In the genomic region with DNA sequence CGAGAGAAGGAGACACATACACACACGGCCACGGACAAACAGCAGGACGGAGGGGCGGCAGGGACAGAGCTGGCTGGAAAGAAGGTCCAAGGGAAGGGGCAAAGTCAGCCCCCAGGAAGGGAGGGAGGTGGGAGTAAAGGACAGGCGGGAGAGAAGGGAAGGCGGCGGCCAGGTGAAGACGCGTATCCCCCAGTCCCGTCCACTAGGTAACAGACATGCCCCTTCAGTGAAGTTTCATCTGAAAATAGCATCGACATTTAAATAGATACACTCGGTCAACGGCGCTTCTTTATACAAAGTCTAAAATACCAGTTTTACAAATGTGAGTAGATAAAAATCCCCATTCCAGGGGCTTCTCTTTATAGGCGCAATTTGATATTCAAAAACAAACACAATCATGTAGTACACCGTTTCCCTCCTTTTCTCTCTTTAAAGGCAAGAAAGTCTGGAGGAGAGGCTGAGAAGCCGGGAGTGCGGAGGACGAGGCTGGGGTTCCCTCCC, we compare ENCODE assay signal across 16 cellular contexts. TPM values are rescaled to one million over a fixed set of nuclear protein-coding genes. Genes with fewer than 3 reads are reported as not detected.
A peak's percentile ranks its signal among the peaks of the same experiment; 100 is the strongest.
DNase-seq lines count a peak whose midpoint lies in the region; ATAC-seq and TF ChIP-seq lines count a peak whose summit lies in the region.
"Had no signal": no experiment of that assay in that cellular context is flagged by ENCODE, and none has a peak within 500 bp of the region (broad histone marks: within the 10 kb centered on the region; RNA-seq: fewer than 3 reads in every experiment).

No MANE protein-coding gene starts in this region.

- TF ChIP-seq POLR2A in heart left ventricle (IDR thresholded peaks at IDR 0.05), result no peak

- DNase-seq in heart left ventricle, result peak in 1 of 5 donors; percentile 56
- no peak for DNase-seq in cardiac septum (ENCODE audit: low spot score)
- DNase-seq in astrocyte of the spinal cord (ENCODE audit: low read depth, low spot score), result no peak
- DNase-seq in lower lobe of right lung, result no peak
- DNase-seq in type B pancreatic cell (ENCODE audit: extremely low spot score, unreplicated experiment), result no peak
- DNase-seq in COLO829 (ENCODE audit: low spot score), result no peak
- no peak for DNase-seq in NCI-H1694 (lab: John Stamatoyannopoulos, UW)
- DNase-seq: activated CD8-positive, alpha-beta memory T cell treated with anti-CD3 and anti-CD28 coated beads, Interleukin-2, amount 10 ng/mL, durations not matched to agents 7 days and 5 days; BE2C; NCI-H1092; NCI-H446 treated with DMSO at 0.1 percent for 48 hours; occipital lobe; RPMI8226 had no signal

- H3K36me3 ChIP-seq in heart left ventricle (peaks cover 0 to 9% (median 0%) of the 10 kb centered on the region in 9 donors), lower lobe of right lung (peaks cover 11% of the 10 kb centered on the region)

- peak overlapping the region; percentile 82 for H3K4me3 Mint-ChIP-seq in type B pancreatic cell
- H3K4me3 Mint-ChIP-seq: activated CD8-positive, alpha-beta memory T cell treated with anti-CD3 and anti-CD28 coated beads, Interleukin-2, amount 10 ng/mL, durations not matched to agents 7 days and 5 days; stimulated activated effector memory CD8-positive, alpha-beta T cell treated with anti-CD3 and anti-CD28 coated beads, Interleukin-12 subunit alpha, Interleukin-12 subunit beta, amount 100 ng/mL, for 72 hours had no signal

- peaks cover 55% of the 10 kb centered on the region for H3K27me3 Mint-ChIP-seq in type B pancreatic cell

- peaks cover 41 to 68% (median 58%) of the 10 kb centered on the region in 9 donors for H3K27me3 ChIP-seq in heart left ventricle
- peaks cover 61% of the 10 kb centered on the region for H3K27me3 ChIP-seq in lower lobe of right lung (ENCODE audit: low read depth)

- no peak for TF ChIP-seq CTCF in heart left ventricle (IDR thresholded peaks at IDR 0.05)
- TF ChIP-seq CTCF in astrocyte of the spinal cord (IDR thresholded peaks at IDR 0.05; ENCODE audit: low read depth, low read length), result no peak
- no peak for TF ChIP-seq CTCF in lower lobe of right lung (IDR thresholded peaks at IDR 0.05)
- TF ChIP-seq CTCF in type B pancreatic cell (conservative IDR thresholded peaks at IDR 0.05), result no peak

- H3K9me3 Mint-ChIP-seq in type B pancreatic cell, result no peaks in the 10 kb centered on the region
- H3K9me3 Mint-ChIP-seq: stimulated activated effector memory CD8-positive, alpha-beta T cell treated with anti-CD3 and anti-CD28 coated beads, Interleukin-12 subunit alpha, Interleukin-12 subunit beta, amount 100 ng/mL, for 72 hours had no signal

- peaks cover 3% of the 10 kb centered on the region for H3K36me3 Mint-ChIP-seq in type B pancreatic cell
- H3K36me3 Mint-ChIP-seq: stimulated activated effector memory CD8-positive, alpha-beta T cell treated with anti-CD3 and anti-CD28 coated beads, Interleukin-12 subunit alpha, Interleukin-12 subunit beta, amount 100 ng/mL, for 72 hours had no signal

- 11 to 15% (median 13%) methylated on average over 20 of the region's 20 CpGs for WGBS in heart left ventricle, 4 donors

- in situ Hi-C loops in astrocyte of the spinal cord (cut with HindIII; ENCODE audit: low sequenced_read_pairs), result loop anchor here (25.0 kb wide), 1 partner anchor 195 kb away; no protein-coding TSS in a partner anchor

- peaks cover 3 to 50% (median 35%) of the 10 kb centered on the region in 12 donors for H3K4me1 ChIP-seq in heart left ventricle
- peaks cover 55% of the 10 kb centered on the region for H3K4me1 ChIP-seq in lower lobe of right lung

- ATAC-seq in heart left ventricle (no peak), lower lobe of right lung (no peak), GM19395 (IDR thresholded peaks at IDR 0.05; ENCODE audit: unreplicated experiment) (no peak)
- ATAC-seq: activated CD8-positive, alpha-beta memory T cell treated with anti-CD3 and anti-CD28 coated beads, Interleukin-2, amount 10 ng/mL, durations not matched to agents 7 days and 5 days; left lobe of liver; stimulated activated effector memory CD8-positive, alpha-beta T cell treated with anti-CD3 and anti-CD28 coated beads, Interleukin-12 subunit alpha, Interleukin-12 subunit beta, amount 100 ng/mL, for 72 hours had no signal

- peaks cover 33% of the 10 kb centered on the region for H3K4me1 Mint-ChIP-seq in type B pancreatic cell (ENCODE audit: unreplicated experiment)

- intact Hi-C loops in heart left ventricle (cut with DNase I), result loop anchor here in 5 of 10 donors (5.0 to 10.0 kb wide), 4 partner anchors 48 to 200 kb away; no protein-coding TSS in a partner anchor
- intact Hi-C loops in cardiac septum (cut with DNase I), result loop anchor here (5.0 kb wide), 1 partner anchor 200 kb away; no protein-coding TSS in a partner anchor
- intact Hi-C loops in lower lobe of right lung (cut with DNase I), result no loop called here

- H3K27ac Mint-ChIP-seq in type B pancreatic cell, result peak overlapping the region; percentile 41
- H3K27ac Mint-ChIP-seq: activated CD8-positive, alpha-beta memory T cell treated with anti-CD3 and anti-CD28 coated beads, Interleukin-2, amount 10 ng/mL, durations not matched to agents 7 days and 5 days; stimulated activated effector memory CD8-positive, alpha-beta T cell treated with anti-CD3 and anti-CD28 coated beads, Interleukin-12 subunit alpha, Interleukin-12 subunit beta, amount 100 ng/mL, for 72 hours had no signal

- no peak overlapping the region for H3K27ac ChIP-seq in heart left ventricle
- H3K27ac ChIP-seq in lower lobe of right lung, result no peak overlapping the region

- H3K9me3 ChIP-seq in heart left ventricle (no peaks in the 10 kb centered on the region), lower lobe of right lung (no peaks in the 10 kb centered on the region)
- H3K9me3 ChIP-seq: BE2C had no signal

- peak overlapping the region in 7 of 12 donors; percentile 27 to 52 (median 36) for H3K4me3 ChIP-seq in heart left ventricle
- peak overlapping the region; percentile 29 for H3K4me3 ChIP-seq in astrocyte of the spinal cord (ENCODE audit: low read depth, low read length)
- peak overlapping the region; percentile 42 for H3K4me3 ChIP-seq in lower lobe of right lung

RNA-seq across cellular contexts. Expression of gene CBX8, which starts 4.5 kb away (rescaled TPM):
- 1 to 10 TPM; 1.5 to 9.2 (median 5.3) TPM for total RNA-seq in heart left ventricle
- polyA plus RNA-seq in heart left ventricle, result 1 to 10 TPM; 3.6 to 5.1 TPM
- total RNA-seq in cardiac septum, result 5.7 TPM
- 5.8 TPM for total RNA-seq in lower lobe of right lung
- total RNA-seq in type B pancreatic cell (ENCODE audit: low replicate concordance), result 13.3 and 16.0 TPM in 2 replicates

RNA-seq across cellular contexts. Expression of gene CBX2, which starts 14.5 kb away (rescaled TPM):
- 1 to 10 TPM; 2.4 to 4.3 (median 3.2) TPM for total RNA-seq in heart left ventricle
- 1 to 10 TPM; 2.9 TPM for polyA plus RNA-seq in heart left ventricle
- total RNA-seq in cardiac septum, result 3.5 TPM
- total RNA-seq in lower lobe of right lung, result 3.9 TPM
- 21.6 and 72.0 TPM in 2 replicates for total RNA-seq in type B pancreatic cell (ENCODE audit: low replicate concordance)

RNA-seq across cellular contexts. Expression of gene CBX4, which starts 46.8 kb away (rescaled TPM):
- total RNA-seq in heart left ventricle, result 10 to 100 TPM; 16.7 to 41.1 (median 26.9) TPM
- polyA plus RNA-seq in heart left ventricle, result 10 to 100 TPM; 10.9 to 14.2 TPM
- 23.8 TPM for total RNA-seq in cardiac septum
- total RNA-seq in lower lobe of right lung, result 20.6 TPM
- total RNA-seq in type B pancreatic cell (ENCODE audit: low replicate concordance), result 39.6 and 76.2 TPM in 2 replicates
